ENCODE assay signal across 11 cellular contexts in genomic region chr11:67619683-67620617, GRCh38. TPM values are rescaled to one million over a fixed set of nuclear protein-coding genes. Genes with fewer than 3 reads are reported as not detected.
DNase-seq lines count a peak whose midpoint lies in the region; TF ChIP-seq lines count a peak whose summit lies in the region.
"Not testable (repeated sequence)": the region's sequence is repeated elsewhere in the genome, so short reads cannot be mapped to it uniquely, and the experiment has no call there.
"Had no signal": no experiment of that assay in that cellular context is flagged by ENCODE, and none has a peak within 500 bp of the region (broad histone marks: within the 10 kb centered on the region; RNA-seq: fewer than 3 reads in every experiment).

No MANE protein-coding gene starts in this region.

- not testable (repeated sequence) for H3K9me3 ChIP-seq in HUES6 (ENCODE audit: control insufficient read depth, insufficient read depth, low read depth, low read length); hepatocyte (ENCODE audit: low read depth)

- DNase-seq in DMS53 (lab: John Stamatoyannopoulos, UW) (peak; percentile 45), SHP77 (lab: John Stamatoyannopoulos, UW) (peak; percentile 96 to 97), hepatocyte (ENCODE audit: low spot score) (peak; percentile 12), islet precursor cell (peak; percentile 89)
- not testable (repeated sequence) for DNase-seq in neural crest cell (ENCODE audit: low read depth, low spot score); type B pancreatic cell (ENCODE audit: extremely low spot score, unreplicated experiment)

- H3K4me3 Mint-ChIP-seq in brain: peak overlapping the region; percentile 89 to 96 (median 93)
- peak overlapping the region; percentile 92 for H3K4me3 Mint-ChIP-seq in neural crest cell
- H3K4me3 Mint-ChIP-seq in type B pancreatic cell: peak overlapping the region; percentile 95

- not testable (repeated sequence) for H3K79me2 ChIP-seq in hepatocyte

- H3K4me3 ChIP-seq in HUES6 (ENCODE audit: low read depth, low read length) (peak overlapping the region; percentile 73), hepatocyte (peak overlapping the region; percentile 64)

- peak overlapping the region; percentile 90 for H3K9ac ChIP-seq in HUES6 (ENCODE audit: low read length)

- not testable (repeated sequence) for H3K27ac ChIP-seq in HUES6 (ENCODE audit: low read depth, low read length)
- H3K27ac ChIP-seq in hepatocyte: peak overlapping the region; percentile 53

- TF ChIP-seq CTCF in brain (conservative IDR thresholded peaks at IDR 0.05); hepatocyte (IDR thresholded peaks at IDR 0.05; ENCODE audit: poor library complexity); neural crest cell (conservative IDR thresholded peaks at IDR 0.05); type B pancreatic cell (conservative IDR thresholded peaks at IDR 0.05): not testable (repeated sequence)

- H3K9me2 ChIP-seq in hepatocyte (replicated peaks; ENCODE audit: insufficient read depth): not testable (repeated sequence)

- peak overlapping the region; percentile 69 for H2AFZ ChIP-seq in hepatocyte

- H3K9me3 Mint-ChIP-seq in brain: peaks cover 0 to 13% (median 5%) of the 10 kb centered on the region in 5 experiments
- H3K9me3 Mint-ChIP-seq in neural crest cell, type B pancreatic cell: not testable (repeated sequence)

- peaks cover 17% of the 10 kb centered on the region for H3K36me3 Mint-ChIP-seq in brain
- not testable (repeated sequence) for H3K36me3 Mint-ChIP-seq in neural crest cell (ENCODE audit: low read depth); type B pancreatic cell

- H3K27me3 ChIP-seq in HUES6 (ENCODE audit: control insufficient read depth, insufficient read depth, low read length); hepatocyte: not testable (repeated sequence)

- peak overlapping the region; percentile 90 for H3K4me2 ChIP-seq in hepatocyte

- WGBS in hepatocyte (ENCODE audit: low lambda C conversion rate, missing lambda C conversion rate): 8% methylated on average over 33 of the region's 33 CpGs

- H3K4me1 Mint-ChIP-seq in brain: peaks cover 58% of the 10 kb centered on the region
- H3K4me1 Mint-ChIP-seq in neural crest cell: peaks cover 41% of the 10 kb centered on the region
- peaks cover 31% of the 10 kb centered on the region for H3K4me1 Mint-ChIP-seq in type B pancreatic cell (ENCODE audit: unreplicated experiment)

- peaks cover 25% of the 10 kb centered on the region for H3K4me1 ChIP-seq in HUES6 (ENCODE audit: control insufficient read depth, insufficient read depth, low read length)
- H3K4me1 ChIP-seq in hepatocyte (ENCODE audit: insufficient read depth): not testable (repeated sequence)

- H3K27ac Mint-ChIP-seq in brain (peak overlapping the region in 4 of 5 experiments; percentile 74 to 97 (median 94)), neural crest cell (ENCODE audit: unreplicated experiment) (peak overlapping the region; percentile 55), type B pancreatic cell (peak overlapping the region; percentile 79)

- H3K27me3 Mint-ChIP-seq in brain: peaks cover 26% of the 10 kb centered on the region
- peaks cover 35% of the 10 kb centered on the region for H3K27me3 Mint-ChIP-seq in neural crest cell (ENCODE audit: low read depth)
- peaks cover 35% of the 10 kb centered on the region for H3K27me3 Mint-ChIP-seq in type B pancreatic cell

- H4K20me1 ChIP-seq in hepatocyte (ENCODE audit: insufficient read depth, poor library complexity, severe bottlenecking): not testable (repeated sequence)

- H3K36me3 ChIP-seq in HUES6 (ENCODE audit: control insufficient read depth, insufficient read depth, low read length); hepatocyte (replicated peaks; ENCODE audit: insufficient read depth, low read depth): not testable (repeated sequence)

RNA-seq across cellular contexts. Expression of gene NUDT8, which starts 9.8 kb away (rescaled TPM):
- polyA plus RNA-seq in brain (ENCODE audit: insufficient read depth, low read depth, low replicate concordance): 5.2 TPM
- 12.9 and 13.6 TPM in 2 replicates for total RNA-seq in hepatocyte
- polyA plus RNA-seq in hepatocyte: 28.7 and 29.2 TPM in 2 replicates
- 11.0 and 13.9 TPM in 2 replicates for total RNA-seq in neural crest cell
- total RNA-seq in type B pancreatic cell (ENCODE audit: low replicate concordance): 10.3 and 16.0 TPM in 2 replicates

RNA-seq across cellular contexts. Expression of gene NDUFV1, which starts 13.2 kb away (rescaled TPM):
- polyA plus RNA-seq in brain (ENCODE audit: insufficient read depth, low read depth, low replicate concordance) (237 TPM), hepatocyte (226 and 239 TPM in 2 replicates)
- total RNA-seq in hepatocyte (163 and 194 TPM in 2 replicates), neural crest cell (182 and 191 TPM in 2 replicates), type B pancreatic cell (ENCODE audit: low replicate concordance) (220 and 226 TPM in 2 replicates)

RNA-seq across cellular contexts. Expression of gene TBX10, which starts 19.6 kb away (rescaled TPM):
- polyA plus RNA-seq in brain (ENCODE audit: insufficient read depth, low read depth, low replicate concordance) (not detected), hepatocyte (0.34 TPM in 1 of 2 replicates, not detected in the other)
- total RNA-seq in hepatocyte (0.70 TPM in 1 of 2 replicates, not detected in the other), neural crest cell (not detected in 2 replicates), type B pancreatic cell (ENCODE audit: low replicate concordance) (not detected in 2 replicates)
- total RNA-seq: A673, H4, IMR-90 had no signal
- polyA plus RNA-seq: IMR-90 had no signal

RNA-seq across cellular contexts. Expression of gene ACY3, which starts 30.6 kb away (rescaled TPM):
- polyA plus RNA-seq in brain (ENCODE audit: insufficient read depth, low read depth, low replicate concordance): 3.0 TPM
- 9.5 and 15.4 TPM in 2 replicates for total RNA-seq in hepatocyte
- 18.7 and 20.9 TPM in 2 replicates for polyA plus RNA-seq in hepatocyte
- not detected in 2 replicates for total RNA-seq in neural crest cell
- 2.2 and 5.8 TPM in 2 replicates for total RNA-seq in type B pancreatic cell (ENCODE audit: low replicate concordance)
- total RNA-seq: A673, IMR-90 had no signal
- polyA plus RNA-seq: IMR-90 had no signal

RNA-seq across cellular contexts. Expression of gene GSTP1, which starts 36.3 kb away (rescaled TPM):
- polyA plus RNA-seq in brain (ENCODE audit: insufficient read depth, low read depth, low replicate concordance) (752 TPM), hepatocyte (1,974 and 1,982 TPM in 2 replicates)
- total RNA-seq in hepatocyte (943 and 1,040 TPM in 2 replicates), neural crest cell (776 and 780 TPM in 2 replicates), type B pancreatic cell (ENCODE audit: low replicate concordance) (1,009 and 1,011 TPM in 2 replicates)
